In the genomic region with DNA sequence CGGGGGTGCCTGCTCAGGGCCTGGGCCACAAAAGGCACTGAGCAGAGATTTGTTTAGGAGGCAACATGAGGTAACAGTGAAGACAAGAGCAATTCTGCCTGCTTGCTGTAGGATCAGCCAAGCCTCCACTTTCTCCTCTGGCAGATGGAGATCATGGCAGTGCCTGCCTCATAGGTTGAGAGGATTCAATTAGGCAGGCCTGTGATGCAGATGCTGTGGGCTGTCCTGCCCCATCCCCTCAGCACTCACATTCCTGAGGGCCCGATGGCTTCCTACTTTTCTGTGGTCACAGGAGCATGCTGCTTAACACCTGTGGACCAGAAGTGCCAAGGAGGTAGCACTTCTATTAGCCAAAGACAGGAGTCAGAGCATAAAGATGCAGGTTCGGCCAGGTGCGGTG, we compare ENCODE assay signal across 33 cellular contexts. TPM values are rescaled to one million over a fixed set of nuclear protein-coding genes. Genes with fewer than 3 reads are reported as not detected.
"Had no signal": no experiment of that assay in that cellular context is flagged by ENCODE, and none has a peak within 500 bp of the region (broad histone marks: within the 10 kb centered on the region; RNA-seq: fewer than 3 reads in every experiment).

No MANE protein-coding gene starts in this region.

- ATAC-seq: effector memory CD8-positive, alpha-beta T cell; esophagus mucosa; gastrocnemius medialis; heart right ventricle; left cardiac atrium; left lung; lower lobe of right lung; naive thymus-derived CD4-positive, alpha-beta T cell; natural killer cell had no signal

- DNase-seq: colonic mucosa; cortex of kidney; effector CD8-positive, alpha-beta T cell; effector memory CD8-positive, alpha-beta T cell; endodermal cell; erythroblast; esophagus squamous epithelium; foreskin fibroblast; foreskin melanocyte; gastrocnemius medialis; glutamatergic neuron; head of caudate nucleus; heart right ventricle; hypothalamus; immature natural killer cell; islet precursor cell; kidney; left cardiac atrium; left lung; lower lobe of right lung; mesenchymal stem cell; midbrain; naive thymus-derived CD4-positive, alpha-beta T cell; natural killer cell had no signal

- H3K9me3 ChIP-seq: colonic mucosa, esophagus squamous epithelium, gastrocnemius medialis, heart right ventricle, left lung, lower lobe of right lung had no signal

- H3K36me3 Mint-ChIP-seq: immature natural killer cell; naive thymus-derived CD4-positive, alpha-beta T cell; natural killer cell had no signal

- H3K4me1 ChIP-seq: colonic mucosa, esophagus squamous epithelium, gastrocnemius medialis, left lung, lower lobe of right lung had no signal

- H3K27ac ChIP-seq: colonic mucosa, epithelial cell of prostate, esophagus squamous epithelium, gastrocnemius medialis, heart right ventricle, left lung, lower lobe of right lung had no signal

- H3K4me1 Mint-ChIP-seq: endodermal cell, immature natural killer cell, natural killer cell had no signal

- H3K36me3 ChIP-seq: colonic mucosa, esophagus squamous epithelium, gastrocnemius medialis, heart right ventricle, left lung, lower lobe of right lung had no signal

- H3K4me3 ChIP-seq: colonic mucosa, esophagus squamous epithelium, gastrocnemius medialis, heart right ventricle, left lung, lower lobe of right lung had no signal

- H3K9me3 Mint-ChIP-seq: dendritic cell treated with granulocyte-macrophage colony-stimulating factor and Interleukin-4, amounts not matched to agents 40 ng/mL and 50 ng/mL, for 4 days; effector memory CD8-positive, alpha-beta T cell; endodermal cell; immature natural killer cell; naive thymus-derived CD4-positive, alpha-beta T cell; natural killer cell had no signal

- H3K27me3 ChIP-seq: colonic mucosa had no signal

- H3K4me3 Mint-ChIP-seq: dendritic cell treated with granulocyte-macrophage colony-stimulating factor and Interleukin-4, amounts not matched to agents 40 ng/mL and 50 ng/mL, for 4 days; effector memory CD8-positive, alpha-beta T cell; endodermal cell; immature natural killer cell; naive thymus-derived CD4-positive, alpha-beta T cell; natural killer cell had no signal

- H3K27ac Mint-ChIP-seq: dendritic cell treated with granulocyte-macrophage colony-stimulating factor and Interleukin-4, amounts not matched to agents 40 ng/mL and 50 ng/mL, for 4 days; effector memory CD8-positive, alpha-beta T cell; endodermal cell; immature natural killer cell; naive thymus-derived CD4-positive, alpha-beta T cell; natural killer cell had no signal

RNA-seq across cellular contexts. Expression of a gene that starts 1.2 kb away (rescaled TPM):
- total RNA-seq: colonic mucosa; dermis microvascular lymphatic vessel endothelial cell; endodermal cell; esophagus mucosa; glomerular endothelial cell; heart right ventricle; kidney; left cardiac atrium; left lung; liver; lower lobe of right lung; lung microvascular endothelial cell; mononuclear cell; mucosa of gallbladder; naive thymus-derived CD4-positive, alpha-beta T cell; natural killer cell had no signal
- polyA plus RNA-seq: heart right ventricle; immature natural killer cell; liver; naive thymus-derived CD4-positive, alpha-beta T cell had no signal

RNA-seq across cellular contexts. Expression of a gene that starts 39.2 kb away (rescaled TPM):
- total RNA-seq: liver; lower lobe of right lung; naive thymus-derived CD4-positive, alpha-beta T cell; natural killer cell had no signal
- polyA plus RNA-seq: immature natural killer cell; liver; naive thymus-derived CD4-positive, alpha-beta T cell had no signal

RNA-seq across cellular contexts. Expression of a gene that starts 40.6 kb away (rescaled TPM):
- total RNA-seq: colonic mucosa; dermis microvascular lymphatic vessel endothelial cell; endodermal cell; esophagus mucosa; gastrocnemius medialis; glomerular endothelial cell; heart right ventricle; kidney; left cardiac atrium; left lung; liver; lower lobe of right lung; lung microvascular endothelial cell; mononuclear cell; mucosa of gallbladder; naive thymus-derived CD4-positive, alpha-beta T cell; natural killer cell had no signal
- polyA plus RNA-seq: immature natural killer cell; liver; naive thymus-derived CD4-positive, alpha-beta T cell had no signal
